Comparison of ENCODE assay signal across 29 cellular contexts in the genomic region with DNA sequence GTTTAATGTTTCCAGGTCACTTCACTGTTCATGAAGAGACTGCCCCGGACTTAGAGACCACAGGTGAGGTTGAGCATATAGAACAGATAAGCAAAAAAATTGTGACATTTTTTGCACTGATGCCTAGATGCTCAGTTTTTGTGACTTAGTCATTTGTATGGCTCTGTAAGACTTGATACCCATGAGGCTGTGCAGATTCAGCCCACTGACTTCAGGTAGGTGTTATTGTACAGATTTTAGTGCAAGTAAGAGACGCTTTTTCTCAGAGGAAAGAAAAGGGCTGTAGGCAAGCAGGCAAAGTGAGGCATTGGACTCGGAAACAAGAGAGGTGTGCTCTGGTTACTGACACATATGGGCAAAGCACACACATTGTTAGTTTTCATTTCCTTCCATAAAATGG.
"Had no signal": no experiment of that assay in that cellular context is flagged by ENCODE, and none has a peak within 500 bp of the region (broad histone marks: within the 10 kb centered on the region; RNA-seq: fewer than 3 reads in every experiment).

No MANE protein-coding gene starts in this region.

- H3K36me3 ChIP-seq: stomach, suprapubic skin, thoracic aorta, thyroid gland, tibial artery, tibial nerve, transverse colon, upper lobe of left lung, upper lobe of right lung, uterus, vagina had no signal

- H3K27me3 ChIP-seq: stomach, suprapubic skin, testis, thyroid gland, tibial artery, tibial nerve, transverse colon, upper lobe of left lung, upper lobe of right lung, uterus, vagina had no signal

- H3K27ac Mint-ChIP-seq: stimulated activated effector memory CD8-positive, alpha-beta T cell treated with anti-CD3 and anti-CD28 coated beads, Interleukin-12 subunit alpha, Interleukin-12 subunit beta, amount 100 ng/mL, for 72 hours; stimulated activated memory B cell treated with anti-CD40 and anti-IgM and Interleukin-4, amounts not matched to agents 10 μg/mL and 1 μg/mL and 100 μg/mL, for 72 hours; stimulated activated naive B cell treated with anti-CD40 and anti-IgM and Interleukin-4, amounts not matched to agents 10 μg/mL and 1 μg/mL and 100 μg/mL, for 72 hours; stimulated activated naive CD8-positive, alpha-beta T cell treated with anti-CD3 and anti-CD28 coated beads, Interleukin-15, Interleukin-2, amounts not matched to agents 100 ng/mL and 50 ng/mL, for 24 hours; type B pancreatic cell had no signal

- H3K27me3 Mint-ChIP-seq: stimulated activated memory B cell treated with anti-CD40 and anti-IgM and Interleukin-4, amounts not matched to agents 10 μg/mL and 1 μg/mL and 100 μg/mL, for 72 hours; stimulated activated naive B cell treated with anti-CD40 and anti-IgM and Interleukin-4, amounts not matched to agents 10 μg/mL and 1 μg/mL and 100 μg/mL, for 72 hours; stimulated activated naive CD8-positive, alpha-beta T cell treated with anti-CD3 and anti-CD28 coated beads, Interleukin-15, amount 100 ng/mL, for 72 hours; stimulated activated naive CD8-positive, alpha-beta T cell treated with anti-CD3 and anti-CD28 coated beads, Interleukin-15, Interleukin-2, amounts not matched to agents 100 ng/mL and 50 ng/mL, for 24 hours; type B pancreatic cell had no signal

- H3K4me3 Mint-ChIP-seq: stimulated activated effector memory CD8-positive, alpha-beta T cell treated with anti-CD3 and anti-CD28 coated beads, Interleukin-12 subunit alpha, Interleukin-12 subunit beta, amount 100 ng/mL, for 72 hours; stimulated activated memory B cell treated with anti-CD40 and anti-IgM and Interleukin-4, amounts not matched to agents 10 μg/mL and 1 μg/mL and 100 μg/mL, for 72 hours; stimulated activated naive B cell treated with anti-CD40 and anti-IgM and Interleukin-4, amounts not matched to agents 10 μg/mL and 1 μg/mL and 100 μg/mL, for 72 hours; stimulated activated naive CD8-positive, alpha-beta T cell treated with anti-CD3 and anti-CD28 coated beads, Interleukin-15, amount 100 ng/mL, for 72 hours; stimulated activated naive CD8-positive, alpha-beta T cell treated with anti-CD3 and anti-CD28 coated beads, Interleukin-15, Interleukin-2, amounts not matched to agents 100 ng/mL and 50 ng/mL, for 24 hours; type B pancreatic cell had no signal

- H3K4me3 ChIP-seq: stomach, suprapubic skin, testis, thoracic aorta, thyroid gland, tibial artery, tibial nerve, transverse colon, upper lobe of left lung, upper lobe of right lung, uterus, vagina had no signal

- H3K4me1 Mint-ChIP-seq: stimulated activated effector memory CD8-positive, alpha-beta T cell treated with anti-CD3 and anti-CD28 coated beads, Interleukin-12 subunit alpha, Interleukin-12 subunit beta, amount 100 ng/mL, for 72 hours; stimulated activated memory B cell treated with anti-CD40 and anti-IgM and Interleukin-4, amounts not matched to agents 10 μg/mL and 1 μg/mL and 100 μg/mL, for 72 hours; stimulated activated naive B cell treated with anti-CD40 and anti-IgM and Interleukin-4, amounts not matched to agents 10 μg/mL and 1 μg/mL and 100 μg/mL, for 72 hours; stimulated activated naive CD8-positive, alpha-beta T cell treated with anti-CD3 and anti-CD28 coated beads, Interleukin-15, amount 100 ng/mL, for 72 hours had no signal

- H3K9me3 ChIP-seq: stomach, suprapubic skin, testis, thoracic aorta, thyroid gland, tibial artery, tibial nerve, transverse colon, upper lobe of left lung, upper lobe of right lung, uterus, vagina had no signal

- H3K9me3 Mint-ChIP-seq: stimulated activated memory B cell treated with anti-CD40 and anti-IgM and Interleukin-4, amounts not matched to agents 10 μg/mL and 1 μg/mL and 100 μg/mL, for 72 hours; stimulated activated naive B cell treated with anti-CD40 and anti-IgM and Interleukin-4, amounts not matched to agents 10 μg/mL and 1 μg/mL and 100 μg/mL, for 72 hours; stimulated activated naive CD8-positive, alpha-beta T cell treated with anti-CD3 and anti-CD28 coated beads, Interleukin-15, amount 100 ng/mL, for 72 hours; type B pancreatic cell had no signal

- FAIRE-seq: urothelium cell line had no signal

- H3K27ac ChIP-seq: stomach, suprapubic skin, testis, thoracic aorta, thyroid gland, tibial artery, tibial nerve, transverse colon, upper lobe of left lung, upper lobe of right lung, uterus, vagina had no signal

- DNase-seq: stimulated activated CD4-positive, alpha-beta T cell treated with anti-CD3 and anti-CD28 coated beads, Interleukin-2, amount 100 ng/mL, for 48 hours; stimulated activated CD4-positive, alpha-beta T cell treated with anti-CD3 and anti-CD28 coated beads, Interleukin-4, amount 100 ng/mL, for 1 hour; stimulated activated CD4-positive, alpha-beta T cell treated with anti-CD3 and anti-CD28 coated beads, Interleukin-4, amount 100 ng/mL, for 24 hours; stimulated activated CD4-positive, alpha-beta T cell treated with anti-CD3 and anti-CD28 coated beads, Interleukin-4, amount 100 ng/mL, for 4 hours; stimulated activated CD8-positive, alpha-beta memory T cell treated with anti-CD3 and anti-CD28 coated beads, Interleukin-4, amount 100 ng/mL, for 48 hours; stimulated activated naive B cell treated with anti-CD40 and anti-IgM and Interleukin-4, amounts not matched to agents 10 μg/mL and 1 μg/mL and 100 μg/mL, for 72 hours; stimulated activated naive CD4-positive, alpha-beta T cell; stimulated activated naive CD4-positive, alpha-beta T cell treated with Interleukin-2 at 50 U/mL for 16 hours; stimulated activated naive CD8-positive, alpha-beta T cell treated with anti-CD3 and anti-CD28 coated beads, Interleukin-15, amount 100 ng/mL, for 72 hours; stimulated activated naive CD8-positive, alpha-beta T cell treated with anti-CD3 and anti-CD28 coated beads, Interleukin-15, Interleukin-2, amounts not matched to agents 100 U/mL and 50 U/mL, for 24 hours; stomach; substantia nigra; testis; thyroid gland; tibial artery; transverse colon; trophoblast cell; upper lobe of left lung; upper lobe of right lung; uterus had no signal

- ATAC-seq: stimulated activated effector memory CD8-positive, alpha-beta T cell treated with anti-CD3 and anti-CD28 coated beads, Interleukin-12 subunit alpha, Interleukin-12 subunit beta, amount 100 ng/mL, for 72 hours; stimulated activated memory B cell treated with anti-CD40 and anti-IgM and Interleukin-4, amounts not matched to agents 10 μg/mL and 1 μg/mL and 100 μg/mL, for 72 hours; stimulated activated naive B cell treated with anti-CD40 and anti-IgM and Interleukin-4, amounts not matched to agents 10 μg/mL and 1 μg/mL and 100 μg/mL, for 72 hours; stimulated activated naive CD8-positive, alpha-beta T cell treated with anti-CD3 and anti-CD28 coated beads, Interleukin-15, amount 100 ng/mL, for 72 hours; stimulated activated naive CD8-positive, alpha-beta T cell treated with anti-CD3 and anti-CD28 coated beads, Interleukin-15, Interleukin-2, amounts not matched to agents 100 U/mL and 50 U/mL, for 24 hours; upper lobe of right lung had no signal

- H3K36me3 Mint-ChIP-seq: stimulated activated effector memory CD8-positive, alpha-beta T cell treated with anti-CD3 and anti-CD28 coated beads, Interleukin-12 subunit alpha, Interleukin-12 subunit beta, amount 100 ng/mL, for 72 hours; stimulated activated memory B cell treated with anti-CD40 and anti-IgM and Interleukin-4, amounts not matched to agents 10 μg/mL and 1 μg/mL and 100 μg/mL, for 72 hours; stimulated activated naive B cell treated with anti-CD40 and anti-IgM and Interleukin-4, amounts not matched to agents 10 μg/mL and 1 μg/mL and 100 μg/mL, for 72 hours; type B pancreatic cell had no signal

- H3K4me1 ChIP-seq: stomach, suprapubic skin, testis, thyroid gland, tibial artery, tibial nerve, transverse colon, upper lobe of left lung, upper lobe of right lung, uterus, vagina had no signal
